Comparison of ENCODE assay signal across 23 cellular contexts in genomic region chr3:146390006-146390772, GRCh38.
"Had no signal": no experiment of that assay in that cellular context is flagged by ENCODE, and none has a peak within 500 bp of the region (broad histone marks: within the 10 kb centered on the region; RNA-seq: fewer than 3 reads in every experiment).

No MANE protein-coding gene starts in this region.

- H3K27ac ChIP-seq: dorsolateral prefrontal cortex, foreskin keratinocyte, skin epidermis, tibial artery had no signal

- H3K9me3 Mint-ChIP-seq: activated B cell treated with CpG ODN at 0.5 μM for 24 hours; activated CD8-positive, alpha-beta T cell treated with anti-CD3 and anti-CD28 coated beads for 36 hours; activated naive CD4-positive, alpha-beta T cell treated with anti-CD3 and anti-CD28 coated beads, Interleukin-2, amount 50 U/mL, for 72 hours; naive B cell; stimulated activated naive B cell treated with anti-CD40 and anti-IgM and Interleukin-4, amounts not matched to agents 10 μg/mL and 1 μg/mL and 100 μg/mL, for 72 hours had no signal

- H3K27me3 ChIP-seq: pancreas, tibial artery had no signal

- H3K9me3 ChIP-seq: pancreas, tibial artery had no signal

- H3K4me3 ChIP-seq: dorsolateral prefrontal cortex, lung, pancreas, skin epidermis, tibial artery had no signal

- ATAC-seq: activated CD8-positive, alpha-beta T cell treated with anti-CD3 and anti-CD28 coated beads for 36 hours; activated naive CD4-positive, alpha-beta T cell treated with anti-CD3 and anti-CD28 coated beads, Interleukin-2, amount 50 U/mL, for 72 hours; esophagus mucosa; foreskin keratinocyte; stimulated activated naive B cell treated with anti-CD40 and anti-IgM and Interleukin-4, amounts not matched to agents 10 μg/mL and 1 μg/mL and 100 μg/mL, for 72 hours had no signal

- H3K36me3 Mint-ChIP-seq: activated naive CD4-positive, alpha-beta T cell treated with anti-CD3 and anti-CD28 coated beads, Interleukin-2, amount 50 U/mL, for 72 hours; immature natural killer cell; naive B cell; stimulated activated naive B cell treated with anti-CD40 and anti-IgM and Interleukin-4, amounts not matched to agents 10 μg/mL and 1 μg/mL and 100 μg/mL, for 72 hours had no signal

- H3K4me1 ChIP-seq: foreskin keratinocyte had no signal

- H3K4me3 Mint-ChIP-seq: activated B cell treated with CpG ODN at 0.5 μM for 24 hours; activated CD8-positive, alpha-beta T cell treated with anti-CD3 and anti-CD28 coated beads for 36 hours; immature natural killer cell; naive B cell; stimulated activated naive B cell treated with anti-CD40 and anti-IgM and Interleukin-4, amounts not matched to agents 10 μg/mL and 1 μg/mL and 100 μg/mL, for 72 hours had no signal

- H3K4me1 Mint-ChIP-seq: activated B cell treated with CpG ODN at 0.5 μM for 24 hours; immature natural killer cell; naive B cell; stimulated activated naive B cell treated with anti-CD40 and anti-IgM and Interleukin-4, amounts not matched to agents 10 μg/mL and 1 μg/mL and 100 μg/mL, for 72 hours had no signal

- H3K27ac Mint-ChIP-seq: activated B cell treated with CpG ODN at 0.5 μM for 24 hours; activated CD8-positive, alpha-beta T cell treated with anti-CD3 and anti-CD28 coated beads for 36 hours; activated naive CD4-positive, alpha-beta T cell treated with anti-CD3 and anti-CD28 coated beads, Interleukin-2, amount 50 U/mL, for 72 hours; immature natural killer cell; naive B cell; stimulated activated naive B cell treated with anti-CD40 and anti-IgM and Interleukin-4, amounts not matched to agents 10 μg/mL and 1 μg/mL and 100 μg/mL, for 72 hours had no signal

- H3K36me3 ChIP-seq: pancreas, tibial artery had no signal

- DNase-seq: activated B cell treated with CpG ODN at 0.5 μM for 24 hours; activated CD4-positive, alpha-beta T cell treated with anti-CD3 and anti-CD28 coated beads for 48 hours; activated CD8-positive, alpha-beta memory T cell treated with anti-CD3 and anti-CD28 coated beads, Interleukin-2, amount 50 U/mL, for 4 hours; activated CD8-positive, alpha-beta T cell treated with anti-CD3 and anti-CD28 coated beads for 36 hours; activated gamma-delta T cell; activated T-cell treated with anti-CD3 and anti-CD28 coated beads, Interleukin-2, amount 50 U/mL, for 48 hours; amygdala; dorsolateral prefrontal cortex; foreskin keratinocyte; glutamatergic neuron; immature natural killer cell; midbrain; naive B cell; stimulated activated CD4-positive, alpha-beta T cell treated with anti-CD3 and anti-CD28 coated beads, Interleukin-15, amount 100 ng/mL, for 24 hours; stimulated activated CD4-positive, alpha-beta T cell treated with anti-CD3 and anti-CD28 coated beads, Interleukin-4, amount 100 ng/mL, for 1 hour; stimulated activated naive B cell treated with anti-CD40 and anti-IgM and Interleukin-4, amounts not matched to agents 10 μg/mL and 1 μg/mL and 100 μg/mL, for 72 hours; T-helper 2 cell; tibial artery had no signal

- H3K27me3 Mint-ChIP-seq: stimulated activated naive B cell treated with anti-CD40 and anti-IgM and Interleukin-4, amounts not matched to agents 10 μg/mL and 1 μg/mL and 100 μg/mL, for 72 hours had no signal
